Comparison of ENCODE assay signal across 14 cellular contexts in the genomic region with DNA sequence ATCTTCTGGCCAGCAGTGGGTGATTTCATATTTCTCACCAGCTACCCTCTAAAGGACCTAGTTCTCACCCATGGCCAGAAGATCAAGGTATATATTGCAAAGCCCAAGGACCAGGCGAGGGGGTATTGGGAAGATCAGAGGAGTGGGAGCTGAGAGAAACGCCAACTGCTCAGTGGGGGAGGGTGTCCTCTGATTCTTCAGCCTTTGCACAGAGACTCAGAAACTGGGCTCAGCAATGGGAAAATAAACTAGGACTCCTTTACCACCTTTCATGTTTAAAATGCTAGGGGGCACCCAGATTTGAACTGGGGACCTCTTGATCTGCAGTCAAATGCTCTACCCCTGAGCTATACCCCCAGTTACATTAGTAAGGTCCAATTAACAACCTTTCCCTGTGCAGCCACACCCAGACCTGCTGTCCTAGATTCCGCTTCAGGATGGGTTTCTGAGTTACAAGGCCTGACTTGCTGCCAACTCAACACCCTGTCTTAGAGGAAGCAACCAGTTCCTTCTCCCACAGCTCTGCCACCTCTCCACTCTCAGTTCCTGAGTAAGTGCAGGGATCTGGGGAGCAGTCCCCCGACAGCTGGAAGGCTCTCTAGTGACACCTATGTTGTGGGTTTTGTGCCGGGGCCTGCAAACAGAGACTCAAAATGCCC.
DNase-seq lines count a peak whose midpoint lies in the region; ATAC-seq, FAIRE-seq and TF ChIP-seq lines count a peak whose summit lies in the region.
"Had no signal": no experiment of that assay in that cellular context is flagged by ENCODE, and none has a peak within 500 bp of the region (broad histone marks: within the 10 kb centered on the region; RNA-seq: fewer than 3 reads in every experiment).

No MANE protein-coding gene starts in this region.

- TF ChIP-seq CTCF in pancreas (IDR thresholded peaks at IDR 0.05) (no peak), spleen (IDR thresholded peaks at IDR 0.05 in 8 of 11, conservative IDR thresholded peaks at IDR 0.05 in 3 of 11) (no peak)

- no peak for FAIRE-seq in pancreas (lab: Jason Lieb, UNC)
- FAIRE-seq: D721Med, GM18507 had no signal

- H3K9me3 ChIP-seq in pancreas = no peaks in the 10 kb centered on the region
- H3K9me3 ChIP-seq in spleen = peaks cover 0 to 25% (median 14%) of the 10 kb centered on the region in 8 donors

- no peak overlapping the region for H3K4me3 ChIP-seq in pancreas
- no peak overlapping the region for H3K4me3 ChIP-seq in spleen

- DNase-seq in ELF-1 (ENCODE audit: low read depth, low spot score) (peak; percentile 9), HT1080 (ENCODE audit: low read depth) (peak; percentile 88), SK-MEL-5 (ENCODE audit: low read depth, low spot score) (peak; percentile 59), iPS-NIHi11 (ENCODE audit: low spot score) (peak; percentile 67), NCI-H2029 (lab: John Stamatoyannopoulos, UW) (no peak), pancreas (no peak), spleen (no peak)
- DNase-seq: activated T-cell treated with anti-CD3 and anti-CD28 coated beads, Interleukin-2, amount 50 U/mL, for 1 hour; aorta; effector CD8-positive, alpha-beta T cell; substantia nigra had no signal

- H3K4me1 ChIP-seq in pancreas = no peaks in the 10 kb centered on the region
- no peaks in the 10 kb centered on the region for H3K4me1 ChIP-seq in spleen

- WGBS in pancreas, 2 donors = 83 to 86% methylated on average over 5 of the region's 5 CpGs
- WGBS in spleen, 5 donors = 57 to 72% (median 69%) methylated on average over 5 of the region's 5 CpGs

- H3K27ac ChIP-seq in pancreas = no peak overlapping the region
- H3K27ac ChIP-seq in spleen = no peak overlapping the region

- intact Hi-C loops in pancreas (cut with DNase I) (no loop called here), spleen (cut with DNase I; ENCODE audit: low total_unique reads) (no loop called here)

- no peak for TF ChIP-seq POLR2A in spleen (IDR thresholded peaks at IDR 0.05)

- in situ Hi-C loops in SK-MEL-5 (cut with HindIII; ENCODE audit: low pct_unique_long_range_greater_than_20kb, low sequenced_read_pairs) = no loop called here

- ATAC-seq in GM21447 (IDR thresholded peaks at IDR 0.05; ENCODE audit: unreplicated experiment) = no peak
- no peak for ATAC-seq in pancreas

- H3K36me3 ChIP-seq in pancreas (no peaks in the 10 kb centered on the region), spleen (no peaks in the 10 kb centered on the region)

- H3K27me3 ChIP-seq in pancreas (no peaks in the 10 kb centered on the region), spleen (replicated peaks in 1 of 7) (no peaks in the 10 kb centered on the region)

Comparison
In these comparisons a context has a peak if more than half of its experiments do, and no peak if none do; other contexts are left out.
1. DNase-seq: peak in ELF-1 (single experiment), HT1080 (single experiment), SK-MEL-5 (single experiment) and iPS-NIHi11 (single experiment); none in NCI-H2029 (single experiment), pancreas (0 of 6) and spleen (single experiment).